ENCODE assay signal across 12 cellular contexts in genomic region chr7:28539289-28539981, GRCh38.
DNase-seq lines count a peak whose midpoint lies in the region; ATAC-seq and TF ChIP-seq lines count a peak whose summit lies in the region.
"Had no signal": no experiment of that assay in that cellular context is flagged by ENCODE, and none has a peak within 500 bp of the region (broad histone marks: within the 10 kb centered on the region; RNA-seq: fewer than 3 reads in every experiment).

No MANE protein-coding gene starts in this region.

- ATAC-seq in GM18907 (IDR thresholded peaks at IDR 0.05; ENCODE audit: unreplicated experiment) (peak; percentile 95), GM21528 (IDR thresholded peaks at IDR 0.05; ENCODE audit: low FRiP score, unreplicated experiment) (peak; percentile 97), HG03066 (IDR thresholded peaks at IDR 0.05; ENCODE audit: low read depth, unreplicated experiment) (peak; percentile 99)
- peak; percentile 72 to 89 for ATAC-seq in stimulated activated naive B cell treated with anti-CD40 and anti-IgM and Interleukin-4, amounts not matched to agents 10 μg/mL and 1 μg/mL and 100 μg/mL, for 72 hours (replicated peaks)

- peak; percentile 3 for DNase-seq in stimulated activated naive B cell treated with anti-CD40 and anti-IgM and Interleukin-4, amounts not matched to agents 10 μg/mL and 1 μg/mL and 100 μg/mL, for 72 hours
- DNase-seq in middle frontal gyrus (ENCODE audit: extremely low spot score, low spot score), result no peak
- no peak for DNase-seq in foreskin fibroblast
- no peak for DNase-seq in C1 segment of cervical spinal cord (lab: John Stamatoyannopoulos, UW)
- DNase-seq: activated CD4-positive, alpha-beta T cell treated with anti-CD3 and anti-CD28 coated beads, Interleukin-2, amount 10 ng/mL, durations not matched to agents 24 days and 14 days; activated naive CD4-positive, alpha-beta T cell treated with Interleukin-2 at 50 U/mL for 16 hours; NCI-H187; nephron progenitor cell; uterus had no signal

- H3K4me3 ChIP-seq in foreskin fibroblast (ENCODE audit: low read depth in 1 of 2, low read length in 2 of 2), result no peak overlapping the region
- H3K4me3 ChIP-seq: uterus had no signal

- H3K4me3 Mint-ChIP-seq in stimulated activated naive B cell treated with anti-CD40 and anti-IgM and Interleukin-4, amounts not matched to agents 10 μg/mL and 1 μg/mL and 100 μg/mL, for 72 hours, result no peak overlapping the region
- H3K4me3 Mint-ChIP-seq: activated CD4-positive, alpha-beta T cell treated with anti-CD3 and anti-CD28 coated beads, Interleukin-2, amount 10 ng/mL, durations not matched to agents 24 days and 14 days; nephron progenitor cell had no signal

- H3K4me1 Mint-ChIP-seq in stimulated activated naive B cell treated with anti-CD40 and anti-IgM and Interleukin-4, amounts not matched to agents 10 μg/mL and 1 μg/mL and 100 μg/mL, for 72 hours, result no peaks in the 10 kb centered on the region
- H3K4me1 Mint-ChIP-seq: activated CD4-positive, alpha-beta T cell treated with anti-CD3 and anti-CD28 coated beads, Interleukin-2, amount 10 ng/mL, durations not matched to agents 24 days and 14 days had no signal

- no peaks in the 10 kb centered on the region for H3K36me3 Mint-ChIP-seq in stimulated activated naive B cell treated with anti-CD40 and anti-IgM and Interleukin-4, amounts not matched to agents 10 μg/mL and 1 μg/mL and 100 μg/mL, for 72 hours

- no peaks in the 10 kb centered on the region for H3K9me3 Mint-ChIP-seq in stimulated activated naive B cell treated with anti-CD40 and anti-IgM and Interleukin-4, amounts not matched to agents 10 μg/mL and 1 μg/mL and 100 μg/mL, for 72 hours
- H3K9me3 Mint-ChIP-seq: activated CD4-positive, alpha-beta T cell treated with anti-CD3 and anti-CD28 coated beads, Interleukin-2, amount 10 ng/mL, durations not matched to agents 24 days and 14 days; nephron progenitor cell had no signal

- peaks cover 22 to 23% of the 10 kb centered on the region in 2 donors for H3K27me3 Mint-ChIP-seq in stimulated activated naive B cell treated with anti-CD40 and anti-IgM and Interleukin-4, amounts not matched to agents 10 μg/mL and 1 μg/mL and 100 μg/mL, for 72 hours
- H3K27me3 Mint-ChIP-seq: activated CD4-positive, alpha-beta T cell treated with anti-CD3 and anti-CD28 coated beads, Interleukin-2, amount 10 ng/mL, durations not matched to agents 24 days and 14 days had no signal

- no peak overlapping the region for H3K27ac Mint-ChIP-seq in stimulated activated naive B cell treated with anti-CD40 and anti-IgM and Interleukin-4, amounts not matched to agents 10 μg/mL and 1 μg/mL and 100 μg/mL, for 72 hours
- H3K27ac Mint-ChIP-seq: activated CD4-positive, alpha-beta T cell treated with anti-CD3 and anti-CD28 coated beads, Interleukin-2, amount 10 ng/mL, durations not matched to agents 24 days and 14 days; nephron progenitor cell had no signal

- no peak for TF ChIP-seq CTCF in foreskin fibroblast (IDR thresholded peaks at IDR 0.05; ENCODE audit: low read depth, low read length)
